In genomic region chr16:87706278-87707000, GRCh38 we compare ENCODE assay signal across 15 cellular contexts. TPM values are rescaled to one million over a fixed set of nuclear protein-coding genes. Genes with fewer than 3 reads are reported as not detected.
DNase-seq lines count a peak whose midpoint lies in the region; ATAC-seq and TF ChIP-seq lines count a peak whose summit lies in the region.
"Had no signal": no experiment of that assay in that cellular context is flagged by ENCODE, and none has a peak within 500 bp of the region (broad histone marks: within the 10 kb centered on the region; RNA-seq: fewer than 3 reads in every experiment).

No MANE protein-coding gene starts in this region.

- no peak overlapping the region for H2BK20ac ChIP-seq in IMR-90 (ENCODE audit: low read depth, low read length)

- dilution Hi-C loops in IMR-90 (cut with HindIII; ENCODE audit: low sequenced_read_pairs, unreplicated experiment): no loop called here

- no peak for DNase-seq in IMR-90
- peak; percentile 80 for DNase-seq in NCI-H345 (lab: John Stamatoyannopoulos, UW)
- DNase-seq in hepatocyte (ENCODE audit: low spot score): peak; percentile 50
- DNase-seq in CD8-positive, alpha-beta memory T cell: no peak
- DNase-seq in lower leg skin (ENCODE audit: low spot score in 2 of 2): no peak
- no peak for DNase-seq in activated CD4-positive, alpha-beta T cell treated with anti-CD3 and anti-CD28 coated beads for 1 hour
- no peak for DNase-seq in activated CD8-positive, alpha-beta memory T cell treated with anti-CD3 and anti-CD28 coated beads, Interleukin-2, amount 10 ng/mL, durations not matched to agents 7 days and 5 days
- DNase-seq: activated CD4-positive, CD25-positive, alpha-beta regulatory T cell treated with anti-CD3 and anti-CD28 coated beads, Interleukin-2, amount 50 U/mL, for 72 hours; activated naive CD8-positive, alpha-beta T cell treated with anti-CD3 and anti-CD28 coated beads for 36 hours; gastrocnemius medialis; NCI-H1436 treated with DMSO at 0.1 percent for 48 hours; ovary; Peyer's patch; stimulated activated CD4-positive, alpha-beta T cell treated with anti-CD3 and anti-CD28 coated beads, Interleukin-12 subunit alpha, Interleukin-12 subunit beta, amount 100 ng/mL, for 4 hours had no signal

- peaks cover 96% of the 10 kb centered on the region for H3K4me1 ChIP-seq in BLaER1
- no peaks in the 10 kb centered on the region for H3K4me1 ChIP-seq in IMR-90 (ENCODE audit: control insufficient read depth, insufficient read depth, low read length)
- H3K4me1 ChIP-seq in hepatocyte (ENCODE audit: insufficient read depth): no peaks in the 10 kb centered on the region
- peaks cover 25% of the 10 kb centered on the region for H3K4me1 ChIP-seq in CD8-positive, alpha-beta memory T cell (ENCODE audit: insufficient read depth, low read length)
- H3K4me1 ChIP-seq: gastrocnemius medialis had no signal

- no peaks in the 10 kb centered on the region for H3K79me2 ChIP-seq in hepatocyte

- H2BK5ac ChIP-seq in IMR-90 (ENCODE audit: low read depth, low read length, poor library complexity, severe bottlenecking): no peak overlapping the region

- peaks cover 0 to 77% (median 12%) of the 10 kb centered on the region in 3 donors for H3K36me3 Mint-ChIP-seq in CD8-positive, alpha-beta memory T cell
- peaks cover 19% of the 10 kb centered on the region for H3K36me3 Mint-ChIP-seq in activated CD8-positive, alpha-beta memory T cell treated with anti-CD3 and anti-CD28 coated beads, Interleukin-2, amount 10 ng/mL, durations not matched to agents 7 days and 5 days

- H4K8ac ChIP-seq in IMR-90 (ENCODE audit: low read depth in 2 of 2, low read length in 2 of 2): no peak overlapping the region

- no peak overlapping the region for H3K18ac ChIP-seq in IMR-90 (ENCODE audit: low read depth, low read length)

- WGBS in IMR-90 (ENCODE audit: extremely low coverage in 2 of 2, insufficient read length in 1 of 2), 2 experiments: 58% methylated on average over 10 of the region's 28 CpGs; no CpG with 5 or more reads in 1 of the 2 experiments
- 77% methylated on average over 23 of the region's 28 CpGs for WGBS in hepatocyte (ENCODE audit: low lambda C conversion rate, missing lambda C conversion rate)
- whole genome bisulfite sequencing in lower leg skin, 2 donors: 88 to 89% methylated on average over 18 to 28 of the region's 28 CpGs

- H3K27me3 Mint-ChIP-seq in CD8-positive, alpha-beta memory T cell: no peaks in the 10 kb centered on the region
- no peaks in the 10 kb centered on the region for H3K27me3 Mint-ChIP-seq in activated CD8-positive, alpha-beta memory T cell treated with anti-CD3 and anti-CD28 coated beads, Interleukin-2, amount 10 ng/mL, durations not matched to agents 7 days and 5 days
- H3K27me3 Mint-ChIP-seq: activated naive CD8-positive, alpha-beta T cell treated with anti-CD3 and anti-CD28 coated beads for 36 hours had no signal

- CTCF ChIA-PET in IMR-90 (lab: Yijun Ruan, JAX): no interaction called here
- CTCF ChIA-PET in CD8-positive, alpha-beta memory T cell (lab: Charles Lee): interaction anchor here (1.7 kb wide), 1 partner anchor 58 kb away, joined by 4 read pairs; no protein-coding TSS in a partner anchor
- CTCF ChIA-PET in activated CD8-positive, alpha-beta memory T cell treated with anti-CD3 and anti-CD28 coated beads, Interleukin-2, amount 10 ng/mL, durations not matched to agents 7 days and 5 days (lab: Charles Lee): interaction anchor here (1.1 kb wide), 1 partner anchor 165 kb away, joined by 3 read pairs; no protein-coding TSS in a partner anchor

- TF ChIP-seq POLR2A in IMR-90 (IDR thresholded peaks at IDR 0.05; ENCODE audit: low read depth, low read length) (no peak), lower leg skin (IDR thresholded peaks at IDR 0.05) (no peak)

- H2BK120ac ChIP-seq in IMR-90 (ENCODE audit: low read depth, low read length): no peak overlapping the region

- H4K20me1 ChIP-seq in BLaER1 (no peaks in the 10 kb centered on the region), IMR-90 (ENCODE audit: insufficient read depth, low read length) (no peaks in the 10 kb centered on the region; the same call in 1 of the 2 replicates), hepatocyte (ENCODE audit: insufficient read depth, poor library complexity, severe bottlenecking) (no peaks in the 10 kb centered on the region)

- no peak for TF ChIP-seq CTCF in IMR-90 (conservative IDR thresholded peaks at IDR 0.05; ENCODE audit: low read depth, low read length)
- TF ChIP-seq CTCF in hepatocyte (IDR thresholded peaks at IDR 0.05; ENCODE audit: poor library complexity): no peak
- no peak for TF ChIP-seq CTCF in lower leg skin (IDR thresholded peaks at IDR 0.05)

- H3K9me2 ChIP-seq in hepatocyte (replicated peaks; ENCODE audit: insufficient read depth): no peaks in the 10 kb centered on the region

- in situ Hi-C loops in IMR-90 (cut with MboI; ENCODE audit: low sequenced_read_pairs): no loop called here

- no TSS peak for BruUV-seq in IMR-90 (replicated peaks; lab: Mats Ljungman, UMichigan)

- H4K91ac ChIP-seq in IMR-90 (ENCODE audit: insufficient read depth, low read depth, low read length): no peak overlapping the region

- H3K4me2 ChIP-seq in BLaER1 (peak overlapping the region; percentile 95), IMR-90 (ENCODE audit: low read depth, low read length) (no peak overlapping the region), hepatocyte (peak overlapping the region; percentile 67)

- H3K27ac Mint-ChIP-seq in CD8-positive, alpha-beta memory T cell: no peak overlapping the region
- no peak overlapping the region for H3K27ac Mint-ChIP-seq in activated CD8-positive, alpha-beta memory T cell treated with anti-CD3 and anti-CD28 coated beads, Interleukin-2, amount 10 ng/mL, durations not matched to agents 7 days and 5 days
- H3K27ac Mint-ChIP-seq: activated naive CD8-positive, alpha-beta T cell treated with anti-CD3 and anti-CD28 coated beads for 36 hours had no signal

- H3K36me3 ChIP-seq in BLaER1 (peaks cover 57% of the 10 kb centered on the region), IMR-90 (ENCODE audit: control insufficient read depth, insufficient read depth, low read length) (peaks cover 24% of the 10 kb centered on the region), hepatocyte (replicated peaks; ENCODE audit: insufficient read depth, low read depth) (no peaks in the 10 kb centered on the region)
- peaks cover 31% of the 10 kb centered on the region for H3K36me3 ChIP-seq in CD8-positive, alpha-beta memory T cell (ENCODE audit: insufficient read depth, low read length)
- H3K36me3 ChIP-seq: ovary had no signal

- intact Hi-C loops in IMR-90 (cut with micrococcal nuclease) (no loop called here), lower leg skin (cut with DNase I; ENCODE audit: low total_unique reads) (no loop called here)

- TF ChIP-seq RAD21 in IMR-90 (IDR thresholded peaks at IDR 0.05; ENCODE audit: low read length): no peak

- H3K9me1 ChIP-seq in IMR-90 (ENCODE audit: insufficient read depth, low read length): no peaks in the 10 kb centered on the region

- no peaks in the 10 kb centered on the region for H3K27me3 ChIP-seq in BLaER1
- no peaks in the 10 kb centered on the region for H3K27me3 ChIP-seq in IMR-90 (ENCODE audit: control insufficient read depth, insufficient read depth, low read length)
- no peaks in the 10 kb centered on the region for H3K27me3 ChIP-seq in hepatocyte
- H3K27me3 ChIP-seq in CD8-positive, alpha-beta memory T cell (ENCODE audit: insufficient read depth, low read length, poor library complexity, severe bottlenecking): no peaks in the 10 kb centered on the region
- H3K27me3 ChIP-seq: gastrocnemius medialis, ovary, Peyer's patch had no signal

- POLR2A ChIA-PET in IMR-90 (lab: Charles Lee; ENCODE audit: unreplicated experiment): no interaction called here
- POLR2A ChIA-PET in CD8-positive, alpha-beta memory T cell (lab: Charles Lee): no interaction called here

- no peak overlapping the region for H3K14ac ChIP-seq in IMR-90 (replicated peaks; ENCODE audit: low read depth, low read length)

- peaks cover 19 to 34% (median 21%) of the 10 kb centered on the region in 3 donors for H3K4me1 Mint-ChIP-seq in CD8-positive, alpha-beta memory T cell
- peaks cover 27% of the 10 kb centered on the region for H3K4me1 Mint-ChIP-seq in activated CD8-positive, alpha-beta memory T cell treated with anti-CD3 and anti-CD28 coated beads, Interleukin-2, amount 10 ng/mL, durations not matched to agents 7 days and 5 days

- no peak overlapping the region for H2AFZ ChIP-seq in IMR-90 (replicated peaks; ENCODE audit: low read length, poor library complexity)
- H2AFZ ChIP-seq in hepatocyte: no peak overlapping the region

- no peak overlapping the region for H3K56ac ChIP-seq in IMR-90 (ENCODE audit: extremely low read depth, insufficient read depth, low read length)

- ATAC-seq in IMR-90 (ENCODE audit: low read depth): no peak
- no peak for ATAC-seq in activated CD8-positive, alpha-beta memory T cell treated with anti-CD3 and anti-CD28 coated beads, Interleukin-2, amount 10 ng/mL, durations not matched to agents 7 days and 5 days
- ATAC-seq: gastrocnemius medialis had no signal

- H3K9ac ChIP-seq in BLaER1: no peak overlapping the region
- H3K9ac ChIP-seq in IMR-90 (ENCODE audit: low read depth, low read length): no peak overlapping the region

- no peak overlapping the region for H3K4me3 Mint-ChIP-seq in CD8-positive, alpha-beta memory T cell
- no peak overlapping the region for H3K4me3 Mint-ChIP-seq in activated CD8-positive, alpha-beta memory T cell treated with anti-CD3 and anti-CD28 coated beads, Interleukin-2, amount 10 ng/mL, durations not matched to agents 7 days and 5 days
- H3K4me3 Mint-ChIP-seq: activated naive CD8-positive, alpha-beta T cell treated with anti-CD3 and anti-CD28 coated beads for 36 hours had no signal

- no peak overlapping the region for H2AK5ac ChIP-seq in IMR-90 (ENCODE audit: low read depth, low read length)

- H3K27ac ChIP-seq in BLaER1 (peak overlapping the region; percentile 69; the same call in 1 of the 2 replicates), IMR-90 (ENCODE audit: insufficient read depth, low read length) (no peak overlapping the region), hepatocyte (no peak overlapping the region)
- H3K27ac ChIP-seq in CD8-positive, alpha-beta memory T cell (ENCODE audit: low read depth, low read length): no peak overlapping the region
- H3K27ac ChIP-seq: gastrocnemius medialis, ovary, Peyer's patch had no signal

- no peak overlapping the region for H3K23ac ChIP-seq in IMR-90 (ENCODE audit: low read depth, low read length)

- no peak overlapping the region for H2BK15ac ChIP-seq in IMR-90 (ENCODE audit: low read depth, low read length)

- H3K9me3 ChIP-seq in BLaER1 (no peaks in the 10 kb centered on the region), IMR-90 (ENCODE audit: control insufficient read depth, insufficient read depth, low read length) (no peaks in the 10 kb centered on the region), hepatocyte (ENCODE audit: low read depth) (no peaks in the 10 kb centered on the region)
- no peaks in the 10 kb centered on the region for H3K9me3 ChIP-seq in CD8-positive, alpha-beta memory T cell (ENCODE audit: low read length)
- H3K9me3 ChIP-seq: gastrocnemius medialis, ovary, Peyer's patch had no signal

- no peaks in the 10 kb centered on the region for H3K9me3 Mint-ChIP-seq in CD8-positive, alpha-beta memory T cell
- no peaks in the 10 kb centered on the region for H3K9me3 Mint-ChIP-seq in activated CD8-positive, alpha-beta memory T cell treated with anti-CD3 and anti-CD28 coated beads, Interleukin-2, amount 10 ng/mL, durations not matched to agents 7 days and 5 days (ENCODE audit: low read depth)
- H3K9me3 Mint-ChIP-seq: activated naive CD8-positive, alpha-beta T cell treated with anti-CD3 and anti-CD28 coated beads for 36 hours had no signal

- H3K79me1 ChIP-seq in IMR-90 (ENCODE audit: low read depth in 1 of 2, low read length in 2 of 2): no peaks in the 10 kb centered on the region

- H3K4ac ChIP-seq in IMR-90 (ENCODE audit: low read depth, low read length): no peak overlapping the region

- no peak overlapping the region for H4K5ac ChIP-seq in IMR-90 (ENCODE audit: low read depth, low read length)

- H2AK9ac ChIP-seq in IMR-90 (replicated peaks; ENCODE audit: low read depth, low read length, poor library complexity): peak overlapping the region; percentile 55

- H3K4me3 ChIP-seq in BLaER1 (no peak overlapping the region), IMR-90 (ENCODE audit: insufficient read depth, low read depth, low read length) (no peak overlapping the region), hepatocyte (no peak overlapping the region), lower leg skin (ENCODE audit: low read depth, poor library complexity, severe bottlenecking) (no peak overlapping the region)
- H3K4me3 ChIP-seq in CD8-positive, alpha-beta memory T cell (ENCODE audit: low read length): no peak overlapping the region
- H3K4me3 ChIP-seq: gastrocnemius medialis, ovary, Peyer's patch had no signal

RNA-seq across cellular contexts. Expression of gene KLHDC4, which starts 59.3 kb away (rescaled TPM):
- total RNA-seq in IMR-90 (2012; rRNA removed) (13.6 and 16.1 TPM in 2 replicates), hepatocyte (12.8 and 16.3 TPM in 2 replicates), lower leg skin (10 to 100 TPM; 25.8 to 70.0 (median 38.1) TPM)
- polyA plus RNA-seq in IMR-90 (2012; rRNA removed) (19.0 and 22.9 TPM in 2 replicates), hepatocyte (15.6 and 17.7 TPM in 2 replicates)
- 19.5 and 22.2 TPM in 2 replicates for polyA plus RNA-seq in IMR-90 (2012; cell fraction: cytosol; rRNA removed)
- 70.1 and 93.8 TPM in 2 replicates for polyA plus RNA-seq in IMR-90 (2012; cell fraction: nucleus; rRNA removed; ENCODE audit: low replicate concordance)
- total RNA-seq in CD8-positive, alpha-beta memory T cell: 10 to 100 TPM; 71.5 to 77.3 TPM
- polyA plus RNA-seq in CD8-positive, alpha-beta memory T cell: 35.5 TPM
- 100 to 1,000 TPM in 1 of 2 experiments, 10 to 100 TPM in 1; 86.0 to 114 TPM for total RNA-seq in activated CD8-positive, alpha-beta memory T cell treated with anti-CD3 and anti-CD28 coated beads, Interleukin-2, amount 10 ng/mL, durations not matched to agents 7 days and 5 days

Comparison
In these comparisons a context has a peak if more than half of its experiments do, and no peak if none do; other contexts are left out.
1. DNase-seq: peak in NCI-H345 (single experiment) and hepatocyte (single experiment); none in IMR-90 (single experiment), CD8-positive, alpha-beta memory T cell (0 of 5), lower leg skin (0 of 2), activated CD4-positive, alpha-beta T cell treated with anti-CD3 and anti-CD28 coated beads for 1 hour (single experiment) and activated CD8-positive, alpha-beta memory T cell treated with anti-CD3 and anti-CD28 coated beads, Interleukin-2, amount 10 ng/mL, durations not matched to agents 7 days and 5 days (single experiment).